1 cellular context compared by ENCODE assay signal in genomic region chr7:130380121-130380860, GRCh38.
A peak's percentile ranks its signal among the peaks of the same experiment; 100 is the strongest.
TF ChIP-seq lines count a peak whose summit lies in the region.

CPA1 (plus strand) TSS chr7:130380494; CDS start chr7:130380521, 27 bp downstream.

TF ChIP-seq in K562, 482 proteins besides CTCF, POLR2A, EP300 and RAD21 (continued from another document):
- TF ChIP-seq POLR2AphosphoS5 (IDR thresholded peaks at IDR 0.05; ENCODE audit: control insufficient read depth, insufficient read depth, low read depth, low read length), result no peak
- TF ChIP-seq THRB (CRISPR knock-in tag; conservative IDR thresholded peaks at IDR 0.05), result no peak
- TF ChIP-seq TFAP4 (CRISPR knock-in tag; IDR thresholded peaks at IDR 0.05; ENCODE audit: borderline replicate concordance), result peak; percentile 27; the same call in 1 of the 2 replicates
